Comparison of ENCODE assay signal across 2 cellular contexts in the genomic region with DNA sequence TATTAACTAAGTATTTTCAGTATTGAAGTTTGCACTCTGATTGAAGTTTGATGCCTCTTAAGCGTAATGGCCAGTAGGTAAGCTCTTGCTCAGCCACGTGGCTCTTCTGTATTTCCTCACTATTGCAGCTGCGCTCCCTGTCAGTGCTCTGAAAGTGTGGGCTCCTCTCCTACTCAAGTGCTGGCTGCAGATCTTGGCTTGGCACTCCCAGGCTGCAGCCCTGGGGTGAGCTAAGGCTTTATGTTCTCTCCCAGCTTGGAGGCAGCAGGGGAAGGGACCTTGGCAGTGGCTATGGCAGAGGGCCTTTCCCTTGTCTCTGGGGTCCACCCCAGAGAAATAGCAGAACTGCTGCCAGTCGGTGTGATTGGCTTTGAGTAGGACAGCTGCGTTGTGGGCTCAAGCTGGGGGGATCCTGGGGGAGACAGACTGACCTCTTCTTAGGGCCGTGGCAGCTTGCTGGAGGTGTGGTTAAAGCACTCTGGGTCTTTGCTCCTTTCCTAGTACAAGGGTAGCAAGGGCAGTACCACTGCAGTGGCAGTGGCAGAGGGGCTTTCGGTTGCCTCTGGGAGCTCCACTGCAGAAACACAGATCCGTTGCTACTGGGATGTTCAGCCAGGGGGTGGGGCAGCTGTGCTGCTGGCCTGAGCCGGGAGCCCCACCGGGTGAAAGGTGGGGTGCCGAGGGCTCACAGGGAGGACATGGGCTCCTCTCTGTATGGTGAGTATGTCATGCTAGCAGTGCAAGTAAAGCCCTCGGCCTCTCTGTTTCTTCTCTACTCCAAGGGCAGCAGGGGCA.
TF ChIP-seq lines count a peak whose summit lies in the region.

No MANE protein-coding gene starts in this region.

TF ChIP-seq in WTC11, 78 proteins besides CTCF, POLR2A, EP300 and RAD21 (continued from another document):
- no peak for TF ChIP-seq CBFB (CRISPR knock-in tag; IDR thresholded peaks at IDR 0.05; ENCODE audit: low read depth)
TF ChIP-seq in WTC11: peak in this region for 0.

TF ChIP-seq in SK-N-SH treated with all-trans-retinoic acid at 6 μM for 48 hours, 23 proteins besides CTCF, POLR2A, EP300 and RAD21 (continued from another document):
- TF ChIP-seq ZC3H10 (CRISPR knock-in tag; IDR thresholded peaks at IDR 0.05), result no peak
- TF ChIP-seq, protein P1, sequence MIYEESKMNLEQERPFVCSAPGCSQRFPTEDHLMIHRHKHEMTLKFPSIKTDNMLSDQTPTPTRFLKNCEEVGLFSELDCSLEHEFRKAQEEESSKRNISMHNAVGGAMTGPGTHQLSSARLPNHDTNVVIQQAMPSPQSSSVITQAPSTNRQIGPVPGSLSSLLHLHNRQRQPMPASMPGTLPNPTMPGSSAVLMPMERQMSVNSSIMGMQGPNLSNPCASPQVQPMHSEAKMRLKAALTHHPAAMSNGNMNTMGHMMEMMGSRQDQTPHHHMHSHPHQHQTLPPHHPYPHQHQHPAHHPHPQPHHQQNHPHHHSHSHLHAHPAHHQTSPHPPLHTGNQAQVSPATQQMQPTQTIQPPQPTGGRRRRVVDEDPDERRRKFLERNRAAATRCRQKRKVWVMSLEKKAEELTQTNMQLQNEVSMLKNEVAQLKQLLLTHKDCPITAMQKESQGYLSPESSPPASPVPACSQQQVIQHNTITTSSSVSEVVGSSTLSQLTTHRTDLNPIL (CRISPR knock-in tag; IDR thresholded peaks at IDR 0.05; ENCODE audit: low read depth), result no peak
- TF ChIP-seq ZFP3 (CRISPR knock-in tag; IDR thresholded peaks at IDR 0.05), result no peak
- TF ChIP-seq, protein P2, sequence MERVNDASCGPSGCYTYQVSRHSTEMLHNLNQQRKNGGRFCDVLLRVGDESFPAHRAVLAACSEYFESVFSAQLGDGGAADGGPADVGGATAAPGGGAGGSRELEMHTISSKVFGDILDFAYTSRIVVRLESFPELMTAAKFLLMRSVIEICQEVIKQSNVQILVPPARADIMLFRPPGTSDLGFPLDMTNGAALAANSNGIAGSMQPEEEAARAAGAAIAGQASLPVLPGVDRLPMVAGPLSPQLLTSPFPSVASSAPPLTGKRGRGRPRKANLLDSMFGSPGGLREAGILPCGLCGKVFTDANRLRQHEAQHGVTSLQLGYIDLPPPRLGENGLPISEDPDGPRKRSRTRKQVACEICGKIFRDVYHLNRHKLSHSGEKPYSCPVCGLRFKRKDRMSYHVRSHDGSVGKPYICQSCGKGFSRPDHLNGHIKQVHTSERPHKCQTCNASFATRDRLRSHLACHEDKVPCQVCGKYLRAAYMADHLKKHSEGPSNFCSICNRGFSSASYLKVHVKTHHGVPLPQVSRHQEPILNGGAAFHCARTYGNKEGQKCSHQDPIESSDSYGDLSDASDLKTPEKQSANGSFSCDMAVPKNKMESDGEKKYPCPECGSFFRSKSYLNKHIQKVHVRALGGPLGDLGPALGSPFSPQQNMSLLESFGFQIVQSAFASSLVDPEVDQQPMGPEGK (CRISPR knock-in tag; IDR thresholded peaks at IDR 0.05; ENCODE audit: borderline replicate concordance), result no peak
